In genomic region chr7:41977165-41977651, GRCh38 we compare ENCODE assay signal across 8 cellular contexts.
DNase-seq lines count a peak whose midpoint lies in the region; ATAC-seq, FAIRE-seq and TF ChIP-seq lines count a peak whose summit lies in the region.

No MANE protein-coding gene starts in this region.

- no peak for FAIRE-seq in GM12878 (lab: Jason Lieb, UNC)

- peak; percentile 62 for DNase-seq in Daoy (ENCODE audit: low read depth)
- DNase-seq in LoVo (ENCODE audit: low spot score), result peak; percentile 43
- DNase-seq in GM12878 (ENCODE audit: low read depth, low spot score), result no peak
- peak; percentile 61 for DNase-seq in iPS-NIHi7 (ENCODE audit: extremely low spot score)
- peak; percentile 57 to 64 for DNase-seq in thyroid gland
- no peak for DNase-seq in activated T-cell treated with anti-CD3 and anti-CD28 coated beads, Interleukin-2, amount 50 U/mL, for 72 hours

- RAD21 ChIA-PET in GM12878 (lab: Charles Lee; ENCODE audit: unreplicated experiment), result interaction anchor here (1.0 to 3.6 kb wide), 7 partner anchors 34 to 1862 kb away, joined by 3 to 12 read pairs (median 4); no protein-coding TSS in a partner anchor

- intact Hi-C loops in GM12878 (cut with micrococcal nuclease; ENCODE audit: unreplicated experiment), result loop anchor here (5.0 kb wide), 1 partner anchor 865 kb away; no protein-coding TSS in a partner anchor
- intact Hi-C loops in thyroid gland (cut with DNase I), result loop anchor here (5.0 kb wide), 1 partner anchor 260 kb away; the partner anchor contains the start of gene GLI3

- H4K20me1 ChIP-seq in GM12878 (ENCODE audit: control insufficient read depth, insufficient read depth), result no peaks in the 10 kb centered on the region

- no peak overlapping the region for H3K27ac Mint-ChIP-seq in activated T-cell treated with anti-CD3 and anti-CD28 coated beads, Interleukin-2, amount 50 U/mL, for 72 hours

- H3K9me3 Mint-ChIP-seq in activated T-cell treated with anti-CD3 and anti-CD28 coated beads, Interleukin-2, amount 50 U/mL, for 72 hours, result no peaks in the 10 kb centered on the region

- H3K4me3 ChIP-seq in GM12878, result no peak overlapping the region
- no peak overlapping the region for H3K4me3 ChIP-seq in thyroid gland (replicated peaks in 1 of 3)

- H2AFZ ChIP-seq in GM12878 (ENCODE audit: control insufficient read depth, low read depth, low read length), result no peak overlapping the region

- peak; percentile 54 for TF ChIP-seq RAD21 in GM12878 (IDR thresholded peaks at IDR 0.05; ENCODE audit: insufficient read depth, low read depth, low read length)

- TF ChIP-seq POLR2A in GM12878 (IDR thresholded peaks at IDR 0.05; ENCODE audit: low read depth, low read length) (no peak), thyroid gland (IDR thresholded peaks at IDR 0.05) (no peak)

- H3K79me2 ChIP-seq in GM12878 (ENCODE audit: control insufficient read depth, insufficient read depth, low read length), result no peaks in the 10 kb centered on the region

- POLR2A ChIA-PET in GM12878 (lab: Charles Lee), result no interaction called here

- TF ChIP-seq EP300 in GM12878 (IDR thresholded peaks at IDR 0.05; ENCODE audit: borderline replicate concordance in 1 of 2, control insufficient read depth in 1 of 2, low read depth in 2 of 2, low read length in 2 of 2), result no peak

- WGBS in GM12878 (ENCODE audit: insufficient coverage, insufficient replicate concordance, low lambda C conversion rate, missing lambda C conversion rate), result 16% methylated on average over 9 of the region's 9 CpGs
- 20 to 21% methylated on average over 9 of the region's 9 CpGs for WGBS in thyroid gland, 2 donors

- H3K27ac ChIP-seq in GM12878 (ENCODE audit: control insufficient read depth, insufficient read depth) (no peak overlapping the region), thyroid gland (peak overlapping the region; percentile 67 to 80 (median 68))

- CTCF ChIA-PET in GM12878 (lab: Yijun Ruan, JAX), result interaction anchor here (0.6 to 6.6 kb wide), 23 partner anchors 13 to 1478 kb away, joined by 3 to 89 read pairs (median 4); no protein-coding TSS in a partner anchor

- H3K36me3 ChIP-seq in GM12878 (ENCODE audit: control insufficient read depth in 2 of 2, insufficient read depth in 2 of 2, low read length in 1 of 2) (no peaks in the 10 kb centered on the region), thyroid gland (peaks cover 0 to 2% of the 10 kb centered on the region in 2 donors)

- H3K4me3 Mint-ChIP-seq in activated T-cell treated with anti-CD3 and anti-CD28 coated beads, Interleukin-2, amount 50 U/mL, for 72 hours, result no peak overlapping the region

- no peaks in the 10 kb centered on the region for H3K36me3 Mint-ChIP-seq in activated T-cell treated with anti-CD3 and anti-CD28 coated beads, Interleukin-2, amount 50 U/mL, for 72 hours (ENCODE audit: insufficient read depth in 2 of 2)

- peaks cover 15% of the 10 kb centered on the region for H3K27me3 Mint-ChIP-seq in activated T-cell treated with anti-CD3 and anti-CD28 coated beads, Interleukin-2, amount 50 U/mL, for 72 hours (ENCODE audit: low read depth)

- SMC1A ChIA-PET in GM12878 (lab: Charles Lee; ENCODE audit: uncharacterized antibody, unreplicated experiment), result interaction anchor here (0.6 to 2.8 kb wide), 6 partner anchors 14 to 901 kb away, joined by 3 to 20 read pairs (median 9); no protein-coding TSS in a partner anchor

- ATAC-seq in GM12878 (0 out of 3 replicates have a peak, but pooled peaks have one; percentile 31), HG02840 (IDR thresholded peaks at IDR 0.05; ENCODE audit: low FRiP score, unreplicated experiment) (no peak), HG03439 (IDR thresholded peaks at IDR 0.05; ENCODE audit: unreplicated experiment) (no peak)
- ATAC-seq in activated T-cell treated with anti-CD3 and anti-CD28 coated beads, Interleukin-2, amount 50 U/mL, for 72 hours (replicated peaks in 1 of 2), result no peak

- peak; percentile 49 to 59 (median 58); a peak in 5 of 6 replicates for TF ChIP-seq CTCF in GM12878 (IDR thresholded peaks at IDR 0.05 in 2 of 3, conservative IDR thresholded peaks at IDR 0.05 in 1 of 3; ENCODE audit: control insufficient read depth in 2 of 3, extremely low read depth in 1 of 3, insufficient read depth in 1 of 3, low read depth in 3 of 3, low read length in 3 of 3)
- peak; percentile 38 to 82 (median 67) for TF ChIP-seq CTCF in thyroid gland (IDR thresholded peaks at IDR 0.05)

- BruUV-seq in GM12878 (replicated peaks; lab: Mats Ljungman, UMichigan), result no TSS peak

- in situ Hi-C loops in GM12878 (cut with MboI), result loop anchor here (10.0 kb wide), 1 partner anchor 868 kb away; no protein-coding TSS in a partner anchor

- H3K9ac ChIP-seq in GM12878 (ENCODE audit: control insufficient read depth, insufficient read depth, low read length), result no peak overlapping the region

- no peaks in the 10 kb centered on the region for H3K4me1 ChIP-seq in GM12878 (ENCODE audit: control insufficient read depth, insufficient read depth, low read length)
- peaks cover 45 to 46% of the 10 kb centered on the region in 2 donors for H3K4me1 ChIP-seq in thyroid gland

- H3K4me2 ChIP-seq in GM12878 (ENCODE audit: control insufficient read depth, insufficient read depth), result no peak overlapping the region

- H3K9me3 ChIP-seq in GM12878 (replicated peaks; ENCODE audit: control insufficient read depth, insufficient read depth, low read length) (no peaks in the 10 kb centered on the region), thyroid gland (no peaks in the 10 kb centered on the region)

- H3K27me3 ChIP-seq in GM12878 (replicated peaks in 1 of 2; ENCODE audit: control insufficient read depth in 2 of 2, insufficient read depth in 2 of 2, low read length in 1 of 2), result no peaks in the 10 kb centered on the region; a peak in 1 of 4 replicates
- no peaks in the 10 kb centered on the region for H3K27me3 ChIP-seq in thyroid gland

- H3K4me1 Mint-ChIP-seq in activated T-cell treated with anti-CD3 and anti-CD28 coated beads, Interleukin-2, amount 50 U/mL, for 72 hours (ENCODE audit: low read depth), result no peaks in the 10 kb centered on the region

TF ChIP-seq in GM12878, 131 proteins besides CTCF, POLR2A, EP300 and RAD21:
- TF ChIP-seq SMC3 (IDR thresholded peaks at IDR 0.05; ENCODE audit: borderline replicate concordance, low read length) (peak; percentile 49; the same call in 1 of the 2 replicates), NBN (IDR thresholded peaks at IDR 0.05) (no peak)

Comparison
In these comparisons a context has a peak if more than half of its experiments do, and no peak if none do; other contexts are left out.
1. DNase-seq: peak in Daoy (single experiment), LoVo (single experiment), iPS-NIHi7 (single experiment) and thyroid gland (2 of 2); none in GM12878 (single experiment) and activated T-cell treated with anti-CD3 and anti-CD28 coated beads, Interleukin-2, amount 50 U/mL, for 72 hours (0 of 2).